In the genomic region with DNA sequence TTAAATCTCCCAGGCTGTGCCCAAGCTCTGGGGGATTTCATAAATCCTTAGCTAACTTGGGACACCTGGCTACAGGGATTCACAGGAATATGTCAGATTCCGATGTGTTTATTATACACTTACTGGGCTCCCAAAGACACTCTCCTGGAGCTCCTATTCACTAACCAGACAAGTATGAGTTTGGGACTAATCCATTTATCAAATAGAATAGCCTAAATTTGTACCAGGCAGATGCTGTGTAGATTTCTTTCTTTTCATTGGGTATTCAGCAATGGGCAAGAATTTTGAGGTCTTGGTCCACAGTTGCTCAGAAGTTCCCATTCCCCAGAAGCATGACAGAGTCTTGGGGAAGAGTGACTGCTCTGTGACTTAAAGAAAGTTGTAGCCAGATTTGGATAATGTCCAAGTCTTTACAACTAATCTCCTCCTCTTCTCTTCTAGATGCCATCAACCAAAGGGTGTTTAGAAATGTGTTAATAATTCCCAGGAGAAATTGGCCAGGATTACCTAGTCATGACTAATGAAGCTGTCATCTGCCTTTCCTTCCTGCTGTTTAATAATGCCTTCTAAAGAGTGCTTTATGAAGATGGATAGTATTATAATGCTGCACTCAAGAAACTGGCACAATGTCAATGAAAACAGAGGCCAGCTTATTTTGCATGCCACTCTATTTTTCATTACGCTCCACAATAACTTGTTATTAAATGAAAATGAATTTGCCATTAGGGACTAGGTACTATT, we compare ENCODE assay signal across 12 cellular contexts.
A peak's percentile ranks its signal among the peaks of the same experiment; 100 is the strongest.
DNase-seq lines count a peak whose midpoint lies in the region; ATAC-seq and TF ChIP-seq lines count a peak whose summit lies in the region.
"Had no signal": no experiment of that assay in that cellular context is flagged by ENCODE, and none has a peak within 500 bp of the region (broad histone marks: within the 10 kb centered on the region; RNA-seq: fewer than 3 reads in every experiment).

No MANE protein-coding gene starts in this region.

- H3K27ac ChIP-seq in breast epithelium: peak overlapping the region; percentile 44 to 45
- no peak overlapping the region for H3K27ac ChIP-seq in CD8-positive, alpha-beta T cell (ENCODE audit: low read depth, low read length)
- no peak overlapping the region for H3K27ac ChIP-seq in CD4-positive, alpha-beta memory T cell (ENCODE audit: low read depth, low read length)

- intact Hi-C loops in breast epithelium (cut with DNase I; ENCODE audit: low total_unique reads): no loop called here
- intact Hi-C loops in CD8-positive, alpha-beta T cell (cut with DNase I, micrococcal nuclease): no loop called here
- intact Hi-C loops in CD4-positive, alpha-beta memory T cell (cut with micrococcal nuclease): no loop called here

- H3K4me3 ChIP-seq in breast epithelium: no peak overlapping the region
- no peak overlapping the region for H3K4me3 ChIP-seq in CD8-positive, alpha-beta T cell (ENCODE audit: low read depth, low read length)
- no peak overlapping the region for H3K4me3 ChIP-seq in CD4-positive, alpha-beta memory T cell (ENCODE audit: low read length in 2 of 2)

- no peaks in the 10 kb centered on the region for H3K4me1 Mint-ChIP-seq in CD8-positive, alpha-beta T cell (ENCODE audit: low read depth)
- no peaks in the 10 kb centered on the region for H3K4me1 Mint-ChIP-seq in CD4-positive, alpha-beta memory T cell
- H3K4me1 Mint-ChIP-seq: memory B cell, WTC11 had no signal

- H3K9me3 Mint-ChIP-seq in CD8-positive, alpha-beta T cell: no peaks in the 10 kb centered on the region
- peaks cover 0 to 15% (median 10%) of the 10 kb centered on the region in 8 donors for H3K9me3 Mint-ChIP-seq in CD4-positive, alpha-beta memory T cell

- H3K4me3 Mint-ChIP-seq in CD8-positive, alpha-beta T cell: no peak overlapping the region
- no peak overlapping the region for H3K4me3 Mint-ChIP-seq in CD4-positive, alpha-beta memory T cell
- H3K4me3 Mint-ChIP-seq: memory B cell, WTC11 had no signal

- CTCF ChIA-PET in CD8-positive, alpha-beta T cell (lab: Charles Lee): interaction anchor here (1.3 kb wide), 1 partner anchor 290 kb away, joined by 3 read pairs; no protein-coding TSS in a partner anchor
- CTCF ChIA-PET in CD4-positive, alpha-beta memory T cell (lab: Charles Lee; ENCODE audit: partially characterized antibody): interaction anchor here (1.7 kb wide), 1 partner anchor 13 kb away, joined by 5 read pairs; no protein-coding TSS in a partner anchor

- TF ChIP-seq POLR2A in breast epithelium (IDR thresholded peaks at IDR 0.05): no peak

- H3K9me3 ChIP-seq in breast epithelium: peaks cover 0 to 9% of the 10 kb centered on the region in 2 donors
- no peaks in the 10 kb centered on the region for H3K9me3 ChIP-seq in CD8-positive, alpha-beta T cell (ENCODE audit: low read length)
- no peaks in the 10 kb centered on the region for H3K9me3 ChIP-seq in CD4-positive, alpha-beta memory T cell (ENCODE audit: control insufficient read depth in 1 of 2, low read length in 2 of 2)

- H3K36me3 ChIP-seq in breast epithelium: no peaks in the 10 kb centered on the region
- no peaks in the 10 kb centered on the region for H3K36me3 ChIP-seq in CD8-positive, alpha-beta T cell (ENCODE audit: insufficient read depth, low read length)
- no peaks in the 10 kb centered on the region for H3K36me3 ChIP-seq in CD4-positive, alpha-beta memory T cell (ENCODE audit: insufficient read depth, low read length)

- peak; percentile 38 for DNase-seq in GM04504 (ENCODE audit: low read depth)
- DNase-seq in NCI-H226: peak; percentile 79
- no peak for DNase-seq in breast epithelium (ENCODE audit: low spot score in 2 of 2)
- peak; percentile 51 for DNase-seq in myocyte (ENCODE audit: low read depth)
- no peak for DNase-seq in CD8-positive, alpha-beta T cell
- DNase-seq in HK-2 (ENCODE audit: unreplicated experiment): no peak
- DNase-seq in CD4-positive, alpha-beta memory T cell: no peak
- DNase-seq: activated gamma-delta T cell, GDM1 had no signal

- H3K27me3 Mint-ChIP-seq in CD8-positive, alpha-beta T cell (ENCODE audit: low read depth): peaks cover 3% of the 10 kb centered on the region
- peaks cover 5% of the 10 kb centered on the region in 2 donors for H3K27me3 Mint-ChIP-seq in CD4-positive, alpha-beta memory T cell

- H3K27me3 ChIP-seq in breast epithelium: no peaks in the 10 kb centered on the region
- H3K27me3 ChIP-seq in CD8-positive, alpha-beta T cell (ENCODE audit: insufficient read depth, low read length): no peaks in the 10 kb centered on the region
- no peaks in the 10 kb centered on the region for H3K27me3 ChIP-seq in CD4-positive, alpha-beta memory T cell (ENCODE audit: insufficient read depth, low read length)

- POLR2A ChIA-PET in CD8-positive, alpha-beta T cell (lab: Charles Lee): no interaction called here
- POLR2A ChIA-PET in CD4-positive, alpha-beta memory T cell (lab: Charles Lee; ENCODE audit: partially characterized antibody): no interaction called here

- no peak overlapping the region for H3K27ac Mint-ChIP-seq in CD8-positive, alpha-beta T cell
- no peak overlapping the region for H3K27ac Mint-ChIP-seq in CD4-positive, alpha-beta memory T cell
- H3K27ac Mint-ChIP-seq: memory B cell, WTC11 had no signal

- peaks cover 3% of the 10 kb centered on the region for H3K36me3 Mint-ChIP-seq in CD8-positive, alpha-beta T cell
- H3K36me3 Mint-ChIP-seq in CD4-positive, alpha-beta memory T cell: peaks cover 2 to 10% of the 10 kb centered on the region in 2 donors
- H3K36me3 Mint-ChIP-seq: memory B cell had no signal

- H3K4me1 ChIP-seq in breast epithelium: no peaks in the 10 kb centered on the region
- H3K4me1 ChIP-seq in CD8-positive, alpha-beta T cell (ENCODE audit: insufficient read depth, low read length): no peaks in the 10 kb centered on the region
- no peaks in the 10 kb centered on the region for H3K4me1 ChIP-seq in CD4-positive, alpha-beta memory T cell (ENCODE audit: insufficient read depth, low read length)

- no peak for ATAC-seq in CD8-positive, alpha-beta T cell
- ATAC-seq in GM19324 (IDR thresholded peaks at IDR 0.05; ENCODE audit: low FRiP score, unreplicated experiment): no peak
- ATAC-seq: WTC11 had no signal

- TF ChIP-seq CTCF in breast epithelium (IDR thresholded peaks at IDR 0.05): no peak
- TF ChIP-seq CTCF in CD8-positive, alpha-beta T cell (IDR thresholded peaks at IDR 0.05): no peak

Comparison
In these comparisons a context has a peak if more than half of its experiments do, and no peak if none do; other contexts are left out.
1. DNase-seq: peak in GM04504 (single experiment), NCI-H226 (single experiment) and myocyte (single experiment); none in breast epithelium (0 of 2), CD8-positive, alpha-beta T cell (0 of 7), HK-2 (single experiment) and CD4-positive, alpha-beta memory T cell (0 of 5).
2. H3K27ac ChIP-seq: peak in breast epithelium (2 of 2); none in CD8-positive, alpha-beta T cell (single experiment) and CD4-positive, alpha-beta memory T cell (single experiment).